8 cellular contexts compared by ENCODE assay signal in genomic region chr15:74134387-74135027, GRCh38. TPM values are rescaled to one million over a fixed set of nuclear protein-coding genes. Genes with fewer than 3 reads are reported as not detected.
DNase-seq lines count a peak whose midpoint lies in the region; TF ChIP-seq lines count a peak whose summit lies in the region.

No MANE protein-coding gene starts in this region.

- H3K36me3 Mint-ChIP-seq in CD4-positive, alpha-beta memory T cell: no peaks in the 10 kb centered on the region
- H3K36me3 Mint-ChIP-seq in nephron progenitor cell (ENCODE audit: low read depth): peaks cover 5% of the 10 kb centered on the region

- H3K4me3 Mint-ChIP-seq in CD4-positive, alpha-beta memory T cell: peak overlapping the region in 7 of 8 donors; percentile 37 to 84 (median 59)
- H3K4me3 Mint-ChIP-seq in nephron progenitor cell: peak overlapping the region; percentile 75

- no peaks in the 10 kb centered on the region for H3K36me3 ChIP-seq in CD4-positive, alpha-beta memory T cell (ENCODE audit: insufficient read depth, low read length)
- H3K36me3 ChIP-seq in prostate gland (no peaks in the 10 kb centered on the region), MM.1S (replicated peaks; ENCODE audit: insufficient read depth, low read length) (no peaks in the 10 kb centered on the region)

- no peaks in the 10 kb centered on the region for H3K9me2 ChIP-seq in MM.1S (replicated peaks; ENCODE audit: insufficient read depth, low read length)

- H3K4me1 Mint-ChIP-seq in CD4-positive, alpha-beta memory T cell: peaks cover 13 to 46% (median 31%) of the 10 kb centered on the region in 4 donors
- H3K4me1 Mint-ChIP-seq in nephron progenitor cell: peaks cover 80% of the 10 kb centered on the region

- no peak for TF ChIP-seq POLR2A in prostate gland (IDR thresholded peaks at IDR 0.05)

- no peak overlapping the region for H3K9ac ChIP-seq in MM.1S (ENCODE audit: low read length)

- H3K9me3 Mint-ChIP-seq in CD4-positive, alpha-beta memory T cell: no peaks in the 10 kb centered on the region
- peaks cover 18% of the 10 kb centered on the region for H3K9me3 Mint-ChIP-seq in nephron progenitor cell

- H3K9me3 ChIP-seq in CD4-positive, alpha-beta memory T cell (ENCODE audit: control insufficient read depth in 1 of 2, low read length in 2 of 2): no peaks in the 10 kb centered on the region
- H3K9me3 ChIP-seq in prostate gland (no peaks in the 10 kb centered on the region), MM.1S (replicated peaks; ENCODE audit: insufficient read depth, low read length) (no peaks in the 10 kb centered on the region)

- H2AFZ ChIP-seq in MM.1S (ENCODE audit: low read length): no peak overlapping the region

- no peak for DNase-seq in CD4-positive, alpha-beta memory T cell
- DNase-seq in LNCaP clone FGC (ENCODE audit: low read depth) (no peak), epithelial cell of proximal tubule (ENCODE audit: low read depth) (no peak), nephron progenitor cell (peak; percentile 73), NCI-H524 treated with DMSO at 0.1 percent for 48 hours (lab: John Stamatoyannopoulos, UW) (no peak), prostate gland (ENCODE audit: low spot score) (no peak), MM.1S (no peak), HCEC 1CT (no peak)

- peaks cover 50% of the 10 kb centered on the region for H3K27me3 ChIP-seq in CD4-positive, alpha-beta memory T cell (ENCODE audit: insufficient read depth, low read length)
- peaks cover 66% of the 10 kb centered on the region for H3K27me3 ChIP-seq in prostate gland (replicated peaks; ENCODE audit: insufficient read depth)
- peaks cover 46% of the 10 kb centered on the region for H3K27me3 ChIP-seq in MM.1S (replicated peaks; ENCODE audit: insufficient read depth, low read length)

- H3K79me2 ChIP-seq in MM.1S (ENCODE audit: low read length): no peaks in the 10 kb centered on the region

- H3K4me1 ChIP-seq in CD4-positive, alpha-beta memory T cell (ENCODE audit: insufficient read depth, low read length): peaks cover 20% of the 10 kb centered on the region
- peaks cover 8% of the 10 kb centered on the region for H3K4me1 ChIP-seq in prostate gland (replicated peaks)
- no peaks in the 10 kb centered on the region for H3K4me1 ChIP-seq in MM.1S (ENCODE audit: low read length)

- H3F3A ChIP-seq in MM.1S (ENCODE audit: insufficient read depth, low read length): no peaks in the 10 kb centered on the region

- TF ChIP-seq CTCF in LNCaP clone FGC (IDR thresholded peaks at IDR 0.05; ENCODE audit: control insufficient read depth, extremely low read depth, insufficient read depth): peak; percentile 38
- peak; percentile 69 for TF ChIP-seq CTCF in epithelial cell of proximal tubule (conservative IDR thresholded peaks at IDR 0.05; ENCODE audit: low read depth, low read length)
- TF ChIP-seq CTCF in nephron progenitor cell (IDR thresholded peaks at IDR 0.05): peak; percentile 48
- peak in 2 of 4 experiments; percentile 28 to 52 for TF ChIP-seq CTCF in prostate gland (IDR thresholded peaks at IDR 0.05)
- no peak for TF ChIP-seq CTCF in MM.1S (IDR thresholded peaks at IDR 0.05; ENCODE audit: low read length)

- no peak overlapping the region for H3K4me2 ChIP-seq in MM.1S (ENCODE audit: low read depth, low read length)

- CTCF ChIA-PET in CD4-positive, alpha-beta memory T cell (lab: Charles Lee; ENCODE audit: partially characterized antibody): no interaction called here

- H3K27me3 Mint-ChIP-seq in CD4-positive, alpha-beta memory T cell: peaks cover 53 to 69% of the 10 kb centered on the region in 2 donors
- H3K27me3 Mint-ChIP-seq in nephron progenitor cell (ENCODE audit: low read depth, poor library complexity): peaks cover 69% of the 10 kb centered on the region

- H4K20me1 ChIP-seq in MM.1S (ENCODE audit: insufficient read depth, low read length): no peaks in the 10 kb centered on the region

- no peak overlapping the region for H3K27ac ChIP-seq in CD4-positive, alpha-beta memory T cell (ENCODE audit: low read depth, low read length)
- no peak overlapping the region for H3K27ac ChIP-seq in prostate gland
- no peak overlapping the region for H3K27ac ChIP-seq in MM.1S (ENCODE audit: low read length)

- no peak overlapping the region for H3K4me3 ChIP-seq in CD4-positive, alpha-beta memory T cell (ENCODE audit: low read length in 2 of 2)
- H3K4me3 ChIP-seq in LNCaP clone FGC (ENCODE audit: low read depth, low read length) (no peak overlapping the region), epithelial cell of proximal tubule (ENCODE audit: low read depth, low read length) (no peak overlapping the region), prostate gland (no peak overlapping the region), MM.1S (ENCODE audit: low read length) (no peak overlapping the region)

- intact Hi-C loops in CD4-positive, alpha-beta memory T cell (cut with micrococcal nuclease): no loop called here
- intact Hi-C loops in prostate gland (cut with DNase I): no loop called here

- WGBS in prostate gland: 7% methylated on average over 44 of the region's 53 CpGs

- POLR2A ChIA-PET in CD4-positive, alpha-beta memory T cell (lab: Charles Lee; ENCODE audit: partially characterized antibody): no interaction called here

- H3K27ac Mint-ChIP-seq in CD4-positive, alpha-beta memory T cell: no peak overlapping the region
- no peak overlapping the region for H3K27ac Mint-ChIP-seq in nephron progenitor cell

RNA-seq across cellular contexts. Expression of gene ISLR2, which starts 4.1 kb away (rescaled TPM):
- total RNA-seq in CD4-positive, alpha-beta memory T cell: not detected
- not detected for polyA plus RNA-seq in CD4-positive, alpha-beta memory T cell
- total RNA-seq in epithelial cell of proximal tubule: not detected in 2 replicates
- total RNA-seq in prostate gland: 1 to 10 TPM; 1.9 to 4.3 TPM

RNA-seq across cellular contexts. Expression of gene ISLR, which starts 39.0 kb away (rescaled TPM):
- not detected for total RNA-seq in CD4-positive, alpha-beta memory T cell
- not detected for polyA plus RNA-seq in CD4-positive, alpha-beta memory T cell
- total RNA-seq in epithelial cell of proximal tubule: not detected in 2 replicates
- total RNA-seq in prostate gland: 10 to 100 TPM; 36.5 to 70.7 TPM

RNA-seq across cellular contexts. Expression of gene GOLGA6A, which starts 52.2 kb away (rescaled TPM):
- under 1 TPM; 0.17 to 0.20 TPM for total RNA-seq in CD4-positive, alpha-beta memory T cell
- not detected for polyA plus RNA-seq in CD4-positive, alpha-beta memory T cell
- not detected in 2 replicates for total RNA-seq in epithelial cell of proximal tubule
- 1 to 10 TPM in 1 of 2 donors, not detected in 1; 4.4 TPM for total RNA-seq in prostate gland

Comparison
In these comparisons a context has a peak if more than half of its experiments do, and no peak if none do; other contexts are left out.
1. RNA of gene ISLR, which starts 39.0 kb away (total RNA-seq): 36.5 to 70.7 TPM in prostate gland; not detected in CD4-positive, alpha-beta memory T cell and not detected in epithelial cell of proximal tubule; every median in the first group is over 10 times any median in the second.